ENCODE assay signal across 8 cellular contexts in genomic region chr12:110613771-110614684, GRCh38. TPM values are rescaled to one million over a fixed set of nuclear protein-coding genes. Genes with fewer than 3 reads are reported as not detected.
DNase-seq lines count a peak whose midpoint lies in the region; ATAC-seq and TF ChIP-seq lines count a peak whose summit lies in the region.

TSS of gene TCTN1 (plus strand) at chr12:110614129. CDS start at chr12:110614183, 54 bp downstream.

- no peaks in the 10 kb centered on the region for H3K27me3 ChIP-seq in mononuclear cell (ENCODE audit: insufficient read depth, low read length)

- H3K4me3 ChIP-seq in epithelial cell of esophagus (ENCODE audit: low read length), result peak within 1 kb of the TSS; percentile 76
- H3K4me3 ChIP-seq in mononuclear cell (ENCODE audit: low read length), result peak within 1 kb of the TSS; percentile 50

- DNase-seq in DMS114 treated with DMSO at 0.1 percent for 48 hours (lab: John Stamatoyannopoulos, UW; ENCODE audit: unreplicated experiment), result peak; percentile 95
- DNase-seq in OCI-M1 (lab: John Stamatoyannopoulos, UW), result peak; percentile 97
- peak; percentile 98 for DNase-seq in activated T-cell treated with anti-CD3 and anti-CD28 coated beads for 48 hours (ENCODE audit: low read depth)
- peak; percentile 95 for DNase-seq in epithelial cell of esophagus (ENCODE audit: low read depth)
- peak; percentile 97 for DNase-seq in stimulated activated CD8-positive, alpha-beta memory T cell treated with anti-CD3 and anti-CD28 coated beads, Interleukin-2, amount 100 ng/mL, for 48 hours (ENCODE audit: low read depth in 2 of 2)

- no peaks in the 10 kb centered on the region for H3K9me3 ChIP-seq in mononuclear cell (ENCODE audit: low read depth, low read length)

- H3K9me3 Mint-ChIP-seq in IgD-negative memory B cell, result no peaks in the 10 kb centered on the region

- ATAC-seq in GM21529 (IDR thresholded peaks at IDR 0.05; ENCODE audit: unreplicated experiment), result peak; percentile 88

- peak within 1 kb of the TSS; percentile 90 to 96 (median 94) for H3K4me3 Mint-ChIP-seq in IgD-negative memory B cell

- H3K36me3 Mint-ChIP-seq in IgD-negative memory B cell, result peaks cover 2% of the 10 kb centered on the region

- H3K27me3 Mint-ChIP-seq in IgD-negative memory B cell, result no peaks in the 10 kb centered on the region

- H3K4me1 Mint-ChIP-seq in IgD-negative memory B cell, result peaks cover 20 to 30% (median 23%) of the 10 kb centered on the region in 3 donors

- peak within 1 kb of the TSS; percentile 94 to 97 (median 97) for H3K27ac Mint-ChIP-seq in IgD-negative memory B cell

- peaks cover 37% of the 10 kb centered on the region for H3K4me1 ChIP-seq in mononuclear cell (ENCODE audit: insufficient read depth, low read length)

- no peak for TF ChIP-seq CTCF in epithelial cell of esophagus (IDR thresholded peaks at IDR 0.05; ENCODE audit: insufficient read depth, low read depth, low read length, missing control alignments)

RNA-seq across cellular contexts. Expression of gene TCTN1, which starts in this region (rescaled TPM):
- polyA plus RNA-seq in IgD-negative memory B cell, result 24.2 TPM
- total RNA-seq in mononuclear cell, result 7.9 TPM

Comparison
In these comparisons a context has a peak if more than half of its experiments do, and no peak if none do; other contexts are left out.
1. Peak in every context shown above with its lines: DNase-seq, ATAC-seq and H3K4me3 ChIP-seq.